23 cellular contexts compared by ENCODE assay signal in the genomic region with DNA sequence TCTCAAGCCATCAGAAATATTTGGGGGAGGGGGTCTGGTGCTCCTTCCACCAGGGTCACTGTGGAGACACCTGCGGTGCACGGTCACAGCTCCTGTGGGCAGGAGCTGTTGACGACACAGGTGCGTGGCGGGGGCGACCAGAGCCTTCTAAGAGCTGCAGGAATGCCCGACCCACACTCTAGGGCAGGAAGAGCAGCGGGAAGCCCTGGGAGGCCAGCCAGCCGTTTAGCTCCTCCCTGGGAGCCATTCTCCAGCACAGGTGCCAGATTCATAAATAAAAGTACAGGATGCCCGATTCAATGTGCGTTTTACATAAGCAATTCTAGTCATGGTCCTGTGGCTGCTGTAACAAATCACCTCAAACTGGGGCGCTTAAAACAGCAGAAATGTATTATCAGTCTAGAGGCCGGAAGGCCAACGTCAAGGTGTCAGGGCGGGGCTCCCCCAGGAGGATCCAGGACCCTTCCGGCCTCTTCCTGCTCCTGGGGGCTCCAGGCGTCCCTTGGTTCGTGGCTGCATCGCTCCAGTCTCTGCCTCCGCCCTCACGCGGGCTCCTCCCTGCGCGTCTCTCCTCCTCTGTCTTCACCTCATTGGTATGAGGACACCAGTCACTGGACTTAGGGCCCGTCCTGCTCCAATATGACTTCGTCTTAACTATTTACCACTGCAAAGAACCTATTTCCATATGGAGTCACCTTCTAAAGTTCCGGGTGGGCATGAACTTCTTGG.
DNase-seq lines count a peak whose midpoint lies in the region; FAIRE-seq and TF ChIP-seq lines count a peak whose summit lies in the region.
"Had no signal": no experiment of that assay in that cellular context is flagged by ENCODE, and none has a peak within 500 bp of the region (broad histone marks: within the 10 kb centered on the region; RNA-seq: fewer than 3 reads in every experiment).

No MANE protein-coding gene starts in this region.

- H3K9me3 ChIP-seq in AG04450 (ENCODE audit: control insufficient read depth, insufficient read depth, low read length) (peaks cover 6% of the 10 kb centered on the region; the same call in 1 of the 2 replicates), NT2/D1 (ENCODE audit: insufficient read depth, low read length) (no peaks in the 10 kb centered on the region), suprapubic skin (no peaks in the 10 kb centered on the region)
- H3K9me3 ChIP-seq: adrenal gland, Caco-2, ovary, right lobe of liver had no signal

- POLR2A ChIA-PET in AG04450 (lab: Yijun Ruan, JAX): no interaction called here

- H3K4me3 Mint-ChIP-seq in mesothelial cell of epicardium: peak overlapping the region; percentile 23
- H3K4me3 Mint-ChIP-seq: activated T-cell treated with anti-CD3 and anti-CD28 coated beads, Interleukin-2, amount 50 U/mL, for 24 hours; B cell; T-helper 2 cell treated with Interferon-gamma antibody and Interleukin-4, amounts not matched to agents 5 μg/mL and 100 μg/mL, for 36 hours had no signal

- 59% methylated on average over 22 of the region's 27 CpGs for WGBS in suprapubic skin

- H3K27me3 Mint-ChIP-seq in mesothelial cell of epicardium (ENCODE audit: low read depth): peaks cover 72% of the 10 kb centered on the region

- no peak overlapping the region for H3K27ac Mint-ChIP-seq in mesothelial cell of epicardium
- H3K27ac Mint-ChIP-seq: activated T-cell treated with anti-CD3 and anti-CD28 coated beads, Interleukin-2, amount 50 U/mL, for 24 hours; B cell; T-helper 2 cell treated with Interferon-gamma antibody and Interleukin-4, amounts not matched to agents 5 μg/mL and 100 μg/mL, for 36 hours had no signal

- H3K4me1 Mint-ChIP-seq in mesothelial cell of epicardium: peaks cover 30% of the 10 kb centered on the region
- H3K4me1 Mint-ChIP-seq: B cell had no signal

- H3K9me3 Mint-ChIP-seq in mesothelial cell of epicardium: peaks cover 3% of the 10 kb centered on the region
- H3K9me3 Mint-ChIP-seq: activated T-cell treated with anti-CD3 and anti-CD28 coated beads, Interleukin-2, amount 50 U/mL, for 24 hours; T-helper 2 cell treated with Interferon-gamma antibody and Interleukin-4, amounts not matched to agents 5 μg/mL and 100 μg/mL, for 36 hours had no signal

- H3K36me3 ChIP-seq in NT2/D1 (ENCODE audit: insufficient read depth, insufficient read length, low read length) (peaks cover 17% of the 10 kb centered on the region), suprapubic skin (no peaks in the 10 kb centered on the region)
- H3K36me3 ChIP-seq: adrenal gland, heart right ventricle, ovary, right lobe of liver had no signal

- TF ChIP-seq POLR2A in erythroblast (IDR thresholded peaks at IDR 0.05; ENCODE audit: low read length) (no peak), GM12892 (IDR thresholded peaks at IDR 0.05; ENCODE audit: low read depth, low read length) (no peak), suprapubic skin (IDR thresholded peaks at IDR 0.05) (no peak)

- TF ChIP-seq CTCF in AG04450 (IDR thresholded peaks at IDR 0.05; ENCODE audit: low read depth, low read length) (no peak), mesothelial cell of epicardium (IDR thresholded peaks at IDR 0.05; ENCODE audit: unreplicated experiment) (no peak), suprapubic skin (IDR thresholded peaks at IDR 0.05) (no peak)

- DNase-seq in AG04450 (ENCODE audit: low read depth, low spot score) (no peak), NT2/D1 (ENCODE audit: low read depth, low spot score) (no peak), iPS DF 19.7 (ENCODE audit: low read depth, low spot score) (peak; percentile 28), mesothelial cell of epicardium (ENCODE audit: low spot score in 2 of 2, unreplicated experiment in 2 of 2) (no peak), erythroblast (lab: John Stamatoyannopoulos, UW) (no peak), GM12892 (ENCODE audit: insufficient read length) (no peak), suprapubic skin (ENCODE audit: low spot score in 2 of 2) (no peak), UCSD-AML1 (lab: John Stamatoyannopoulos, UW; ENCODE audit: unreplicated experiment) (no peak)
- DNase-seq: activated CD8-positive, alpha-beta memory T cell treated with anti-CD3 and anti-CD28 coated beads for 24 hours; activated naive CD4-positive, alpha-beta T cell; activated T-cell treated with anti-CD3 and anti-CD28 coated beads, Interleukin-2, amount 50 U/mL, for 24 hours; adrenal gland; Caco-2; cortex of kidney; DND-41; heart right ventricle; NCI-H510A; NK-92 treated with Interleukin-12 subunit alpha and Interleukin-12 subunit beta, amount 100 ng/mL, for 24 hours; ovary; right lobe of liver had no signal

- H3K4me1 ChIP-seq in NT2/D1 (ENCODE audit: insufficient read depth, insufficient read length) (peaks cover 10% of the 10 kb centered on the region), suprapubic skin (peaks cover 7% of the 10 kb centered on the region)
- H3K4me1 ChIP-seq: adrenal gland, Caco-2, right lobe of liver had no signal

- peak overlapping the region; percentile 36 for H3K9ac ChIP-seq in NT2/D1 (ENCODE audit: insufficient read length, low read depth)

- CTCF ChIA-PET in AG04450 (lab: Charles Lee): no interaction called here

- no peak for FAIRE-seq in GM12892 (lab: Jason Lieb, UNC)
- FAIRE-seq: A204.1 had no signal

- H3K27ac ChIP-seq in AG04450 (ENCODE audit: low read depth, low read length) (peak overlapping the region; percentile 11), suprapubic skin (no peak overlapping the region)
- H3K27ac ChIP-seq: adrenal gland, heart right ventricle, ovary, right lobe of liver had no signal

- no peak for TF ChIP-seq EP300 in suprapubic skin (IDR thresholded peaks at IDR 0.05)

- no peaks in the 10 kb centered on the region for H3K36me3 Mint-ChIP-seq in mesothelial cell of epicardium

- no peak overlapping the region for H3K4me3 ChIP-seq in AG04450 (ENCODE audit: low read depth, low read length)
- H3K4me3 ChIP-seq in NT2/D1 (ENCODE audit: insufficient read length, low read depth): peak overlapping the region; percentile 1
- no peak overlapping the region for H3K4me3 ChIP-seq in suprapubic skin
- H3K4me3 ChIP-seq: adrenal gland, heart right ventricle, ovary, right lobe of liver had no signal

- H3K27me3 ChIP-seq in AG04450 (ENCODE audit: control insufficient read depth, insufficient read depth, low read length) (peaks cover 11% of the 10 kb centered on the region), NT2/D1 (ENCODE audit: insufficient read depth, insufficient read length) (peaks cover 51% of the 10 kb centered on the region), suprapubic skin (peaks cover 68% of the 10 kb centered on the region)
- H3K27me3 ChIP-seq: ovary, right lobe of liver had no signal
